In the genomic region with DNA sequence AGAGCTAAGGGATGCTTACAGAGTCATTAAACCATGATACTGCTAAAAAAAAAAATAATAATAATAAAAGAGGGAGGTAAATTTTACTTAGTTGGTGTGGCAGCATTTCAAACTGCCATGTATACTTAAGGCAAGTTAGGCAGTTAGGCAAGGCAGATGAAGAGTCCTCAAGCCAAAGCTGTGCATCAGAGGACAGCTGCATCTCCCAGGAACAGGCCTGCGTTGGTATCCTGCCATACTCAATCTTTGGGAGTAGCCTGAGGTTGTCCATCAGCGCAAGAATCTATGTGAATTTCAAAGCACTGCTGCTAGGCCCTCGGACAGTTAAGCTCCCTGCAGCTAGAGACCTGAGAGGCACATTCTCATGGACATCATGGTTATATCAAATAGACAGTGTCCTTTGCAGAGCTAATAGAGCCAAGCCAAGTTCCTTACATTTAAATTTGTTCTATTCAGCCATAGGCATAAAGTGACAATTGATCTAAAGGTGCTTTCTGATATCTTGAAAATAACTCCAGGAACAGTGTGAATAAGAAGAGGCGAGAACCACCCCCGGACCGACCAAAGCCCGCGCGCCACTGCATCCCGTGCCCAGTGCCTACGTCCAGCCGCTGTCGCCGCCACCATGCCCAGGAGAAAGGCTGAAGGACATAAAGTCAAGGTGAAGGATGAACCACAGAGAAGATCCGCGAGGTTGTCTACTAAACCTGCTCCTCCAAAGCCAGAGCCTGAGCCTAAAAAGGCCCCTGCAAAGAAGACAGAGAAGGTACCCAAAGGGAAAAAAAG, we compare ENCODE assay signal across 18 cellular contexts.
DNase-seq lines count a peak whose midpoint lies in the region; FAIRE-seq and TF ChIP-seq lines count a peak whose summit lies in the region.
"Had no signal": no experiment of that assay in that cellular context is flagged by ENCODE, and none has a peak within 500 bp of the region (broad histone marks: within the 10 kb centered on the region; RNA-seq: fewer than 3 reads in every experiment).

No MANE protein-coding gene starts in this region.

- no peak for TF ChIP-seq EP300 in sigmoid colon (IDR thresholded peaks at IDR 0.05)

- no peak overlapping the region for H3K9ac ChIP-seq in kidney (ENCODE audit: low read length in 2 of 2)
- no peak overlapping the region for H3K9ac ChIP-seq in neuronal stem cell (ENCODE audit: low read depth, low read length, poor library complexity)

- H3K27me3 Mint-ChIP-seq in activated naive CD4-positive, alpha-beta T cell treated with anti-CD3 and anti-CD28 coated beads for 36 hours (ENCODE audit: low read depth) = no peaks in the 10 kb centered on the region
- H3K27me3 Mint-ChIP-seq: CD4-positive, alpha-beta memory T cell had no signal

- H3K9me3 Mint-ChIP-seq in activated naive CD4-positive, alpha-beta T cell treated with anti-CD3 and anti-CD28 coated beads for 36 hours = no peaks in the 10 kb centered on the region
- H3K9me3 Mint-ChIP-seq: HFFc6 had no signal

- H3K14ac ChIP-seq in neuronal stem cell (ENCODE audit: low read length) = no peak overlapping the region

- H2BK120ac ChIP-seq in neuronal stem cell (ENCODE audit: low read depth, low read length) = no peak overlapping the region

- H2AFZ ChIP-seq in neuronal stem cell (ENCODE audit: low read length) = peak overlapping the region; percentile 33

- FAIRE-seq in kidney (lab: Jason Lieb, UNC) = no peak
- FAIRE-seq: G401.6, GM12892, H54 had no signal

- H3K27ac Mint-ChIP-seq in activated naive CD4-positive, alpha-beta T cell treated with anti-CD3 and anti-CD28 coated beads for 36 hours = no peak overlapping the region
- H3K27ac Mint-ChIP-seq: CD4-positive, alpha-beta memory T cell; HFFc6 had no signal

- H3K36me3 Mint-ChIP-seq in activated naive CD4-positive, alpha-beta T cell treated with anti-CD3 and anti-CD28 coated beads for 36 hours (ENCODE audit: low read depth) = no peaks in the 10 kb centered on the region

- no peak overlapping the region for H2BK12ac ChIP-seq in neuronal stem cell (ENCODE audit: low read length)

- H3K4me1 Mint-ChIP-seq in activated naive CD4-positive, alpha-beta T cell treated with anti-CD3 and anti-CD28 coated beads for 36 hours (ENCODE audit: low read depth) = no peaks in the 10 kb centered on the region
- H3K4me1 Mint-ChIP-seq: CD4-positive, alpha-beta memory T cell had no signal

- H3K27ac ChIP-seq in kidney (ENCODE audit: low read depth in 2 of 2, low read length in 2 of 2) (no peak overlapping the region), neuronal stem cell (replicated peaks; ENCODE audit: low read length) (no peak overlapping the region), sigmoid colon (no peak overlapping the region)

- no peaks in the 10 kb centered on the region for H3K79me1 ChIP-seq in neuronal stem cell (ENCODE audit: low read depth, low read length)

- H3K4ac ChIP-seq in neuronal stem cell (ENCODE audit: low read length) = no peak overlapping the region

- no peak overlapping the region for H4K91ac ChIP-seq in neuronal stem cell (ENCODE audit: low read depth, low read length, poor library complexity)

- TF ChIP-seq CTCF in kidney (IDR thresholded peaks at IDR 0.05; ENCODE audit: borderline replicate concordance, extremely low read depth, insufficient read depth) (no peak), sigmoid colon (IDR thresholded peaks at IDR 0.05) (no peak)

- H4K8ac ChIP-seq in neuronal stem cell (ENCODE audit: low read depth, low read length) = no peak overlapping the region

- no peak overlapping the region for H3K23ac ChIP-seq in neuronal stem cell (ENCODE audit: low read depth, low read length, poor library complexity)

- H3K18ac ChIP-seq in neuronal stem cell (ENCODE audit: low read length) = peak overlapping the region; percentile 76

- intact Hi-C loops in kidney (cut with DNase I) = no loop called here
- intact Hi-C loops in sigmoid colon (cut with DNase I) = no loop called here
- intact Hi-C loops in activated naive CD4-positive, alpha-beta T cell treated with anti-CD3 and anti-CD28 coated beads for 36 hours (cut with micrococcal nuclease) = no loop called here

- no CpG with 5 or more reads among the region's 16 CpGs for WGBS in neuronal stem cell (ENCODE audit: extremely low coverage in 2 of 2, insufficient read length in 2 of 2, insufficient replicate concordance in 1 of 2), 2 donors
- 93 to 95% methylated on average over 16 of the region's 16 CpGs for WGBS in sigmoid colon, 2 donors

- CTCF ChIA-PET in activated naive CD4-positive, alpha-beta T cell treated with anti-CD3 and anti-CD28 coated beads for 36 hours (lab: Charles Lee) = no interaction called here

- H2AK5ac ChIP-seq in neuronal stem cell (ENCODE audit: low read depth, low read length) = no peak overlapping the region

- DNase-seq in SK-N-DZ (ENCODE audit: low spot score) (peak; percentile 4), kidney (peak; percentile 58), neuronal stem cell (ENCODE audit: low spot score) (no peak), sigmoid colon (no peak), NCI-H69 (lab: John Stamatoyannopoulos, UW) (no peak)
- DNase-seq in activated naive CD4-positive, alpha-beta T cell treated with anti-CD3 and anti-CD28 coated beads for 36 hours = no peak
- DNase-seq: C1 segment of cervical spinal cord; Calu3; CD4-positive, alpha-beta memory T cell; COR-L47; DMS53; DND-41; GOT3; HFFc6 had no signal

- H3K4me3 ChIP-seq in kidney (ENCODE audit: low read length in 2 of 2) (no peak overlapping the region), neuronal stem cell (ENCODE audit: low read length in 2 of 2) (no peak overlapping the region), sigmoid colon (no peak overlapping the region)
- H3K4me3 ChIP-seq: HAP-1 had no signal

- H3K4me2 ChIP-seq in neuronal stem cell (ENCODE audit: insufficient read depth, low read length, poor library complexity, severe bottlenecking) = no peak overlapping the region

- H3K9me3 ChIP-seq in kidney (ENCODE audit: control insufficient read depth in 1 of 2, low read length in 2 of 2) (no peaks in the 10 kb centered on the region), neuronal stem cell (replicated peaks in 1 of 2; ENCODE audit: control insufficient read depth in 2 of 2, insufficient read depth in 1 of 2, low read depth in 1 of 2, low read length in 2 of 2) (peaks cover 0 to 2% of the 10 kb centered on the region in 2 donors), sigmoid colon (no peaks in the 10 kb centered on the region)
- H3K9me3 ChIP-seq: HAP-1 had no signal

- no peak for TF ChIP-seq POLR2A in sigmoid colon (IDR thresholded peaks at IDR 0.05)

- H3K4me1 ChIP-seq in kidney (ENCODE audit: control insufficient read depth in 1 of 2, insufficient read depth in 1 of 2, low read depth in 1 of 2, low read length in 2 of 2) = no peaks in the 10 kb centered on the region
- H3K4me1 ChIP-seq in neuronal stem cell (ENCODE audit: control insufficient read depth in 2 of 2, insufficient read depth in 1 of 2, low read depth in 1 of 2, low read length in 2 of 2) = no peaks in the 10 kb centered on the region
- H3K4me1 ChIP-seq in sigmoid colon = no peaks in the 10 kb centered on the region
- H3K4me1 ChIP-seq: HAP-1 had no signal

- no peak overlapping the region for H2BK15ac ChIP-seq in neuronal stem cell (ENCODE audit: low read length)

- H3K36me3 ChIP-seq in kidney (ENCODE audit: control insufficient read depth in 1 of 2, insufficient read depth in 2 of 2, low read length in 2 of 2) (no peaks in the 10 kb centered on the region), neuronal stem cell (replicated peaks in 1 of 2; ENCODE audit: control insufficient read depth in 2 of 2, insufficient read depth in 2 of 2, low read length in 2 of 2) (no peaks in the 10 kb centered on the region), sigmoid colon (no peaks in the 10 kb centered on the region)
- H3K36me3 ChIP-seq: HAP-1 had no signal

- H2BK5ac ChIP-seq in neuronal stem cell (ENCODE audit: low read length) = no peak overlapping the region

- H3K4me3 Mint-ChIP-seq in activated naive CD4-positive, alpha-beta T cell treated with anti-CD3 and anti-CD28 coated beads for 36 hours = no peak overlapping the region
- H3K4me3 Mint-ChIP-seq: CD4-positive, alpha-beta memory T cell; HFFc6 had no signal

- H3K27me3 ChIP-seq in neuronal stem cell (ENCODE audit: control insufficient read depth in 3 of 3, insufficient read depth in 3 of 3, low read depth in 1 of 3, low read length in 3 of 3) = no peaks in the 10 kb centered on the region
- H3K27me3 ChIP-seq in sigmoid colon = no peaks in the 10 kb centered on the region

Comparison
In these comparisons a context has a peak if more than half of its experiments do, and no peak if none do; other contexts are left out.
1. DNase-seq: peak in SK-N-DZ (single experiment) and kidney (single experiment); none in neuronal stem cell (single experiment), sigmoid colon (single experiment), activated naive CD4-positive, alpha-beta T cell treated with anti-CD3 and anti-CD28 coated beads for 36 hours (single experiment) and NCI-H69 (single experiment).